ENCODE assay signal across 9 cellular contexts in the genomic region with DNA sequence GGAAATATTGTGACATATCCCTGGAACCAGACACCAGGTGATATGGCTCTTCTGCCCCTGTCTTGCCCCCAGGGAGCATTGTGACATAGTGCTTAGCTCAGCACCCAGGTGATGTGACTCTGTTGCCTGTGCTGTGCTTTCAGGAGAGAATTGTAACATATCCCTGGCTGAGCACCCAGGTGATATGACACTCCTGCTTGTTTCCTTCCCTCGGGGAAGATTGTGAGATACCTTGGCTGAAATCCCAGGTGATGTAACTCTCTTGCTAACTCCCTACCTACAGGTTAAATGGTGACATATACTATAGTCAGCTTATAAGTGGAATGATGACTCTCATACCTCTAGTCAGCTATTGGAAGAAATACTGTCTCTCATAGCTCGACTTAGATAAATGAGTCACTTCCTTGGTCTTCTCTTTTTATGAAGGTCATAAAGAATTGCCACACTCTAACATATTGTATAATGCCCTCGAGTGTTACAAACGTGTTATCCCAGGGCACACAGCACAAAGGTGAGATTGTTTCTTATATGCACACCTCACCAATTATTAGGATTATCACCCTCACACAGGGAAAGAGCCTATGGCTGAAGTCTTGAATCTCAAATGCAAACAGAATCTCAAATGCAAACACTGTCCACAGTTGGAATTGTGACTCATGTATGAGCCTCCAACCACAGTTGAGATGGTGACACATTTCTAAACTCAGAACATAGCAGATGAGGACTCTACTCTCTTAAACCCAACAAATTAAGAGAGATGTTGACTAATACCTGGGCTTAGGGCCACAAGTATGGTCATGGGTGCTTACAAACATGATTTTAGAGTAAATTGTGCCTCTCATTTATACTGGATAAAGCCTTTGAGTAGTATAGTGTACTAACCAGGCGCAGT. TPM values are rescaled to one million over a fixed set of nuclear protein-coding genes. Genes with fewer than 3 reads are reported as not detected.
DNase-seq lines count a peak whose midpoint lies in the region; ATAC-seq and TF ChIP-seq lines count a peak whose summit lies in the region.
"Had no signal": no experiment of that assay in that cellular context is flagged by ENCODE, and none has a peak within 500 bp of the region (broad histone marks: within the 10 kb centered on the region; RNA-seq: fewer than 3 reads in every experiment).

No MANE protein-coding gene starts in this region.

- POLR2A ChIA-PET in CD8-positive, alpha-beta T cell (lab: Charles Lee), result no interaction called here

- no peak for TF ChIP-seq RAD21 in liver (IDR thresholded peaks at IDR 0.05)

- H3K36me3 Mint-ChIP-seq in CD8-positive, alpha-beta T cell, result peaks cover 86% of the 10 kb centered on the region
- H3K36me3 Mint-ChIP-seq in activated naive CD8-positive, alpha-beta T cell treated with anti-CD3 and anti-CD28 coated beads, Interleukin-2, amount 50 U/mL, for 24 hours (ENCODE audit: low read depth), result peaks cover 60% of the 10 kb centered on the region

- H3K27me3 Mint-ChIP-seq in CD8-positive, alpha-beta T cell (ENCODE audit: low read depth), result no peaks in the 10 kb centered on the region
- no peaks in the 10 kb centered on the region for H3K27me3 Mint-ChIP-seq in activated naive CD8-positive, alpha-beta T cell treated with anti-CD3 and anti-CD28 coated beads, Interleukin-2, amount 50 U/mL, for 24 hours

- H3K27ac Mint-ChIP-seq in CD8-positive, alpha-beta T cell, result peak overlapping the region; percentile 15
- H3K27ac Mint-ChIP-seq in activated naive CD8-positive, alpha-beta T cell treated with anti-CD3 and anti-CD28 coated beads, Interleukin-2, amount 50 U/mL, for 24 hours, result peak overlapping the region; percentile 88
- H3K27ac Mint-ChIP-seq: GM23338 had no signal

- no peak overlapping the region for H3K27ac ChIP-seq in CD8-positive, alpha-beta T cell (ENCODE audit: low read depth, low read length)
- peak overlapping the region; percentile 6 to 29 for H3K27ac ChIP-seq in liver (ENCODE audit: low read depth in 1 of 2, low read length in 2 of 2)

- no peak for TF ChIP-seq CTCF in CD8-positive, alpha-beta T cell (IDR thresholded peaks at IDR 0.05)
- no peak for TF ChIP-seq CTCF in liver (IDR thresholded peaks at IDR 0.05; ENCODE audit: low read depth, low read length, missing input control)
- no peak for TF ChIP-seq CTCF in GM20000 (IDR thresholded peaks at IDR 0.05; ENCODE audit: extremely low read depth, missing control alignments)

- no peaks in the 10 kb centered on the region for H3K27me3 ChIP-seq in CD8-positive, alpha-beta T cell (ENCODE audit: insufficient read depth, low read length)
- no peaks in the 10 kb centered on the region for H3K27me3 ChIP-seq in liver (ENCODE audit: control insufficient read depth in 4 of 4, insufficient read depth in 4 of 4, low read length in 3 of 4)

- no peak overlapping the region for H3K4me3 Mint-ChIP-seq in CD8-positive, alpha-beta T cell
- no peak overlapping the region for H3K4me3 Mint-ChIP-seq in activated naive CD8-positive, alpha-beta T cell treated with anti-CD3 and anti-CD28 coated beads, Interleukin-2, amount 50 U/mL, for 24 hours
- H3K4me3 Mint-ChIP-seq: GM23338 had no signal

- CTCF ChIA-PET in CD8-positive, alpha-beta T cell (lab: Charles Lee), result no interaction called here

- H3K9me3 ChIP-seq in CD8-positive, alpha-beta T cell (ENCODE audit: low read length), result no peaks in the 10 kb centered on the region
- H3K9me3 ChIP-seq in liver (ENCODE audit: control insufficient read depth in 4 of 4, low read length in 3 of 4), result no peaks in the 10 kb centered on the region

- no peak overlapping the region for H3K4me3 ChIP-seq in CD8-positive, alpha-beta T cell (ENCODE audit: low read depth, low read length)
- H3K4me3 ChIP-seq in liver (ENCODE audit: low read depth in 1 of 3, low read length in 3 of 3), result no peak overlapping the region
- H3K4me3 ChIP-seq: GM23338 had no signal

- 65% methylated on average over 5 of the region's 5 CpGs for WGBS in liver

- peaks cover 24% of the 10 kb centered on the region for H3K36me3 ChIP-seq in CD8-positive, alpha-beta T cell (ENCODE audit: insufficient read depth, low read length)
- peaks cover 5 to 65% (median 50%) of the 10 kb centered on the region in 4 donors for H3K36me3 ChIP-seq in liver (ENCODE audit: control insufficient read depth in 4 of 4, insufficient read depth in 3 of 4, low read depth in 1 of 4, low read length in 3 of 4)

- no peak for DNase-seq in CD8-positive, alpha-beta T cell
- no peak for DNase-seq in activated naive CD8-positive, alpha-beta T cell treated with anti-CD3 and anti-CD28 coated beads, Interleukin-2, amount 50 U/mL, for 24 hours
- DNase-seq in erythroblast (lab: John Stamatoyannopoulos, UW), result no peak
- DNase-seq in GM20000 (ENCODE audit: low spot score), result no peak
- DNase-seq in cortex of kidney (lab: John Stamatoyannopoulos, UW), result no peak
- DNase-seq in NCI-H524 (lab: John Stamatoyannopoulos, UW), result no peak

- no peak overlapping the region for H3K9ac ChIP-seq in liver (ENCODE audit: low read depth in 1 of 2, low read length in 2 of 2)

- ATAC-seq in CD8-positive, alpha-beta T cell, result no peak
- ATAC-seq in HG03378 (IDR thresholded peaks at IDR 0.05; ENCODE audit: unreplicated experiment), result peak; percentile 69
- ATAC-seq in activated naive CD8-positive, alpha-beta T cell treated with anti-CD3 and anti-CD28 coated beads, Interleukin-2, amount 50 U/mL, for 24 hours, result peak; percentile 93
- ATAC-seq: GM23338 had no signal

- TF ChIP-seq POLR2A in erythroblast (IDR thresholded peaks at IDR 0.05; ENCODE audit: low read length), result no peak

- no peaks in the 10 kb centered on the region for H3K9me3 Mint-ChIP-seq in CD8-positive, alpha-beta T cell
- no peaks in the 10 kb centered on the region for H3K9me3 Mint-ChIP-seq in activated naive CD8-positive, alpha-beta T cell treated with anti-CD3 and anti-CD28 coated beads, Interleukin-2, amount 50 U/mL, for 24 hours
- H3K9me3 Mint-ChIP-seq: GM23338 had no signal

- no peaks in the 10 kb centered on the region for H3K4me1 Mint-ChIP-seq in CD8-positive, alpha-beta T cell (ENCODE audit: low read depth)
- peaks cover 26% of the 10 kb centered on the region for H3K4me1 Mint-ChIP-seq in activated naive CD8-positive, alpha-beta T cell treated with anti-CD3 and anti-CD28 coated beads, Interleukin-2, amount 50 U/mL, for 24 hours
- H3K4me1 Mint-ChIP-seq: GM23338 had no signal

- H3K4me1 ChIP-seq in CD8-positive, alpha-beta T cell (ENCODE audit: insufficient read depth, low read length), result no peaks in the 10 kb centered on the region
- no peaks in the 10 kb centered on the region for H3K4me1 ChIP-seq in liver (ENCODE audit: control insufficient read depth in 4 of 4, insufficient read depth in 4 of 4, low read length in 3 of 4)

- intact Hi-C loops in CD8-positive, alpha-beta T cell (cut with DNase I, micrococcal nuclease), result no loop called here

TF ChIP-seq in liver, 16 proteins besides CTCF, POLR2A, EP300 and RAD21:
- peak in 1 of 2 donors; percentile 34 for TF ChIP-seq RXRA (IDR thresholded peaks at IDR 0.05)
- TF ChIP-seq FOXA2 (IDR thresholded peaks at IDR 0.05), result peak; percentile 9
- peak in 1 of 2 donors; percentile 25 for TF ChIP-seq HNF4A (conservative IDR thresholded peaks at IDR 0.05)
- TF ChIP-seq TAF1 (conservative IDR thresholded peaks at IDR 0.05), result no peak
TF ChIP-seq in liver: peak in this region for 3.

RNA-seq across cellular contexts. Expression of a gene that starts 32.7 kb away (rescaled TPM):
- total RNA-seq in CD8-positive, alpha-beta T cell, result 10 to 100 TPM; 11.2 to 14.2 TPM
- 1 to 10 TPM; 8.4 to 9.0 TPM for total RNA-seq in liver
- 1 to 10 TPM; 2.4 to 3.4 TPM for polyA plus RNA-seq in liver
